In the genomic region with DNA sequence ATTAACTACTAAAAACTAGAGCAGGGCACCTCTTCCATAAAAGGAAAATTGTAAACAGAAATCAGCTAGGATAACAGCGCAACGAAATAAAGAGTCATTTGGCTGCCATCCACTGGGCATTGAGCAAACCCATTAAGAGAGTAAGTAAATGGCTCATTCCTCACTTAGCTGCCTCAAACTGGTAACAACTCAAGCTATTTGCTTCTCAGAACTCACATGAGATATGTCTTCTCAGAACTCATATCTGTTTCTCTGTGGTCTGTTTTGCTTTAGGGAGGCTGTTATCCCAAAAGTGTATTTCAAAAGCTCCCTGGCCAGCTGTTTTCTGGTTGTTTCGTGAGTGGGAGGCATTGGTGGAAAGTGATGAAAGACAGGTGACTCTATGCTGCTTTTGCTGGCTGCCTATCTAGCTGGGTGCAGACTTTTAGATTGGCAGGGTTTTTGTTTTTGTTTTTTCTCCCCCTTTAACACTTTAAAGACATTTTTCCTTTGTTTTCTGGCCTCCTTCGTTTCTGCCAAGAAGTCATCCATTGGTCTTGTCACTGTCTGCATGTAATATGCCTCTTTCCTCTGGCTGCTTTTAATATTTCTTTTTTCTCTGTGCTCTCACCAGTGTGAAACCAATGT, we compare ENCODE assay signal across 18 cellular contexts.
DNase-seq lines count a peak whose midpoint lies in the region; ATAC-seq, FAIRE-seq and TF ChIP-seq lines count a peak whose summit lies in the region.
"Had no signal": no experiment of that assay in that cellular context is flagged by ENCODE, and none has a peak within 500 bp of the region (broad histone marks: within the 10 kb centered on the region; RNA-seq: fewer than 3 reads in every experiment).

No MANE protein-coding gene starts in this region.

- peak; percentile 47 to 73 for TF ChIP-seq RAD21 in K562 (CRISPR knock-in tag; conservative IDR thresholded peaks at IDR 0.05 in 1 of 2, IDR thresholded peaks at IDR 0.05 in 1 of 2)

- H3K27ac ChIP-seq in K562 (ENCODE audit: extremely low read depth, low read depth, low read length) = peak overlapping the region; percentile 62
- H3K27ac ChIP-seq: coronary artery, stomach had no signal

- no peaks in the 10 kb centered on the region for H3K36me3 ChIP-seq in K562 (ENCODE audit: control insufficient read depth, insufficient read depth, low read length)
- H3K36me3 ChIP-seq: stomach had no signal

- H3K79me2 ChIP-seq in K562 (ENCODE audit: control insufficient read depth, insufficient read depth, low read length) = no peaks in the 10 kb centered on the region

- no peaks in the 10 kb centered on the region for H3K27me3 ChIP-seq in K562 (ENCODE audit: control insufficient read depth in 2 of 2, insufficient read depth in 2 of 2, low read length in 2 of 2)
- H3K27me3 ChIP-seq: stomach had no signal

- H3K4me3 ChIP-seq in K562 = no peak overlapping the region
- H3K4me3 ChIP-seq: coronary artery, stomach had no signal

- H4K20me1 ChIP-seq in K562 (replicated peaks; ENCODE audit: control insufficient read depth, insufficient read depth, low read length) = no peaks in the 10 kb centered on the region

- FAIRE-seq in K562 (lab: Jason Lieb, UNC) = peak; percentile 97
- FAIRE-seq: A204.1, GM18507 had no signal

- TF ChIP-seq CTCF in K562 (IDR thresholded peaks at IDR 0.05 in 2 of 3, conservative IDR thresholded peaks at IDR 0.05 in 1 of 3; ENCODE audit: insufficient read depth in 2 of 3, low read depth in 1 of 3, low read length in 3 of 3) = peak in 2 of 3 experiments; percentile 14 to 43; a peak in 1 of 6 replicates

- peaks cover 0 to 5% of the 10 kb centered on the region in 2 experiments; a peak in 2 of 5 replicates for H3K4me1 ChIP-seq in K562 (replicated peaks in 1 of 2; ENCODE audit: control insufficient read depth in 2 of 2, insufficient read depth in 2 of 2, low read length in 2 of 2)
- H3K4me1 ChIP-seq: stomach had no signal

- intact Hi-C loops in K562 (cut with micrococcal nuclease) = loop anchor here (2.0 kb wide), 1 partner anchor 66 kb away; no protein-coding TSS in a partner anchor

- POLR2A ChIA-PET in K562 (lab: Yijun Ruan, JAX) = interaction anchor here (1.1 to 1.8 kb wide), 2 partner anchors 11 to 17 kb away, joined by 3 to 5 read pairs; no protein-coding TSS in a partner anchor

- peaks cover 6% of the 10 kb centered on the region for H3K9me3 ChIP-seq in K562 (replicated peaks; ENCODE audit: control insufficient read depth, insufficient read depth, low read depth, low read length)
- H3K9me3 ChIP-seq: stomach had no signal

- WGBS in K562 (ENCODE audit: insufficient coverage, low coverage, missing lambda C conversion rate) = 2% methylated on average over 4 of the region's 4 CpGs

- TF ChIP-seq EP300 in K562 (IDR thresholded peaks at IDR 0.05; ENCODE audit: low read length) = peak; percentile 95

- H3K4me2 ChIP-seq in K562 (ENCODE audit: insufficient read depth, low read length) = peak overlapping the region; percentile 32

- H3K9ac ChIP-seq in K562 (ENCODE audit: insufficient read depth in 1 of 2, low read depth in 2 of 2, low read length in 2 of 2) = peak overlapping the region in 1 of 2 experiments; percentile 51; a peak in 2 of 4 replicates

- TF ChIP-seq POLR2A in K562 (conservative IDR thresholded peaks at IDR 0.05) = no peak

- ATAC-seq in K562 = peak; percentile 97
- ATAC-seq: activated naive CD4-positive, alpha-beta T cell treated with anti-CD3 and anti-CD28 coated beads, Interleukin-2, amount 50 U/mL, for 72 hours; left colon; T-cell had no signal

- no peaks in the 10 kb centered on the region for H3K9me1 ChIP-seq in K562 (ENCODE audit: control insufficient read depth, insufficient read depth, low read length)

- BruUV-seq in K562 (replicated peaks; lab: Mats Ljungman, UMichigan) = no TSS peak

- H2AFZ ChIP-seq in K562 (ENCODE audit: low read depth, low read length) = peak overlapping the region; percentile 77

- in situ Hi-C loops in K562 (cut with MboI) = no loop called here

- peak; percentile 4 for DNase-seq in NCI-H1092 treated with DMSO at 0.1 percent for 48 hours (lab: John Stamatoyannopoulos, UW)
- no peak for DNase-seq in NCI-H1092 (lab: John Stamatoyannopoulos, UW)
- peak; percentile 83 for DNase-seq in MV-4-11 (lab: John Stamatoyannopoulos, UW)
- DNase-seq in K562 (ENCODE audit: extremely low read depth in 1 of 4, low spot score in 3 of 4) = peak; percentile 20 to 90 (median 54)
- DNase-seq in renal cortical epithelial cell (ENCODE audit: low read depth) = peak; percentile 52
- no peak for DNase-seq in epidermal melanocyte (ENCODE audit: insufficient read length, low spot score)
- DNase-seq in effector CD8-positive, alpha-beta T cell (lab: John Stamatoyannopoulos, UW) = no peak
- no peak for DNase-seq in stimulated activated CD4-positive, alpha-beta T cell treated with anti-CD3 and anti-CD28 coated beads, Interleukin-4, amount 100 ng/mL, for 24 hours
- DNase-seq: activated CD4-positive, alpha-beta memory T cell treated with anti-CD3 and anti-CD28 coated beads for 36 hours; left colon; NCI-H526 treated with DMSO at 0.1 percent for 48 hours; stimulated activated CD4-positive, alpha-beta T cell treated with anti-CD3 and anti-CD28 coated beads, Interleukin-4, amount 100 ng/mL, for 4 hours; stomach; T-cell had no signal

- CTCF ChIA-PET in K562 (lab: Yijun Ruan, JAX; ENCODE audit: low intra/inter-chr PET ratio) = no interaction called here

TF ChIP-seq in K562, 482 proteins besides CTCF, POLR2A, EP300 and RAD21 (continues in another document):
- TF ChIP-seq BRF1 (IDR thresholded peaks at IDR 0.05; ENCODE audit: borderline replicate concordance, extremely low read depth, insufficient read length) = no peak
- TF ChIP-seq CSDE1 (IDR thresholded peaks at IDR 0.05) = no peak
- peak; percentile 65 for TF ChIP-seq L3MBTL2 (IDR thresholded peaks at IDR 0.05)
- TF ChIP-seq, protein P1, sequence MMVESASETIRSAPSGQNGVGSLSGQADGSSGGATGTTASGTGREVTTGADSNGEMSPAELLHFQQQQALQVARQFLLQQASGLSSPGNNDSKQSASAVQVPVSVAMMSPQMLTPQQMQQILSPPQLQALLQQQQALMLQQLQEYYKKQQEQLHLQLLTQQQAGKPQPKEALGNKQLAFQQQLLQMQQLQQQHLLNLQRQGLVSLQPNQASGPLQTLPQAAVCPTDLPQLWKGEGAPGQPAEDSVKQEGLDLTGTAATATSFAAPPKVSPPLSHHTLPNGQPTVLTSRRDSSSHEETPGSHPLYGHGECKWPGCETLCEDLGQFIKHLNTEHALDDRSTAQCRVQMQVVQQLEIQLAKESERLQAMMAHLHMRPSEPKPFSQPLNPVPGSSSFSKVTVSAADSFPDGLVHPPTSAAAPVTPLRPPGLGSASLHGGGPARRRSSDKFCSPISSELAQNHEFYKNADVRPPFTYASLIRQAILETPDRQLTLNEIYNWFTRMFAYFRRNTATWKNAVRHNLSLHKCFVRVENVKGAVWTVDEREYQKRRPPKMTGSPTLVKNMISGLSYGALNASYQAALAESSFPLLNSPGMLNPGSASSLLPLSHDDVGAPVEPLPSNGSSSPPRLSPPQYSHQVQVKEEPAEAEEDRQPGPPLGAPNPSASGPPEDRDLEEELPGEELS (CRISPR knock-in tag; IDR thresholded peaks at IDR 0.05; ENCODE audit: borderline replicate concordance) = no peak
- TF ChIP-seq HDGF (IDR thresholded peaks at IDR 0.05) = no peak
- TF ChIP-seq IRF2 (CRISPR knock-in tag; IDR thresholded peaks at IDR 0.05) = no peak
- TF ChIP-seq ZNF584 (CRISPR knock-in tag; IDR thresholded peaks at IDR 0.05; ENCODE audit: low read depth) = no peak
- peak; percentile 98 for TF ChIP-seq DACH1 (IDR thresholded peaks at IDR 0.05; ENCODE audit: partially characterized antibody)
- TF ChIP-seq SMAD2 (IDR thresholded peaks at IDR 0.05; ENCODE audit: low read depth, low read length) = no peak
- TF ChIP-seq ZKSCAN1 (IDR thresholded peaks at IDR 0.05; ENCODE audit: low read depth, low read length) = no peak
- no peak for TF ChIP-seq MXI1 (IDR thresholded peaks at IDR 0.05; ENCODE audit: low read depth, low read length)
- TF ChIP-seq GTF3C2 (IDR thresholded peaks at IDR 0.05; ENCODE audit: borderline replicate concordance, extremely low read depth, insufficient read length) = no peak
- no peak for TF ChIP-seq PPARD (CRISPR knock-in tag; IDR thresholded peaks at IDR 0.05)
- TF ChIP-seq ZNF347 (CRISPR knock-in tag; IDR thresholded peaks at IDR 0.05; ENCODE audit: low read depth) = no peak
- peak; percentile 71; the same call in 1 of the 2 replicates for TF ChIP-seq EHMT2 (IDR thresholded peaks at IDR 0.05)
- TF ChIP-seq PHTF2 (CRISPR knock-in tag; IDR thresholded peaks at IDR 0.05) = no peak
- TF ChIP-seq POLR2AphosphoS2 (IDR thresholded peaks at IDR 0.05; ENCODE audit: low read length) = no peak
- TF ChIP-seq E2F4 (CRISPR knock-in tag; IDR thresholded peaks at IDR 0.05; ENCODE audit: low read depth) = no peak

Comparison
In these comparisons a context has a peak if more than half of its experiments do, and no peak if none do; other contexts are left out.
1. DNase-seq: peak in NCI-H1092 treated with DMSO at 0.1 percent for 48 hours (single experiment), MV-4-11 (single experiment), K562 (4 of 4) and renal cortical epithelial cell (single experiment); none in NCI-H1092 (single experiment), epidermal melanocyte (single experiment), effector CD8-positive, alpha-beta T cell (single experiment) and stimulated activated CD4-positive, alpha-beta T cell treated with anti-CD3 and anti-CD28 coated beads, Interleukin-4, amount 100 ng/mL, for 24 hours (single experiment).